ENCODE assay signal across 30 cellular contexts in the genomic region with DNA sequence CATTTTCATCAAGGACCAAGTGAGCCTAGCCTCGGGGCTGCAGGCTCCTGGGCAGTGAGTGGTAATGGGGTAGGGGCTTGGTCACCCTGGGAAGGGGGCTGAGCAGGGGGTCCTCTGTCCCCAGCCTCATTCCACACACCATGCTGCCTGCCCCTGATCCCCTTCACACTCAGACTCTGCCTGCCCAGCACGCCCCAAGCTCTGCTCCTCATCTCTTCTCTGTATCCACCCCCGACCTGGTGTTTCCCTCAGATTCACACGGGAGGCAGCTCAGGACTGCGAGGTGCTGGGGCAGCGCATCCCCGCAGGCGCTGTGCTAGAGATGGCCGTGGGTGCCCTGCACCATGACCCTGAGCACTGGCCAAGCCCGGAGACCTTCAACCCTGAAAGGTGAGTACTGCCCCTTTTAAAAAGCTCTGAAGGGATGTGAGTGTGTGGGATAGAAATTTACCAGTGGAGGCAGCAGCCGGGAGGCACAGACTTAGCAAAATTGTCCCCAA.
"Had no signal": no experiment of that assay in that cellular context is flagged by ENCODE, and none has a peak within 500 bp of the region (broad histone marks: within the 10 kb centered on the region; RNA-seq: fewer than 3 reads in every experiment).

No MANE protein-coding gene starts in this region.

- H3K9me3 ChIP-seq: lower lobe of right lung, neutrophil, right atrium auricular region, right lobe of liver, stomach, testis, thyroid gland, transverse colon, upper lobe of left lung had no signal

- H3K27me3 ChIP-seq: neutrophil, right atrium auricular region, right lobe of liver, stomach, testis, thyroid gland, transverse colon, upper lobe of left lung had no signal

- ATAC-seq: left cardiac atrium; left ventricle myocardium superior; right lobe of liver; stimulated activated naive B cell treated with anti-CD40 and anti-IgM and Interleukin-4, amounts not matched to agents 10 μg/mL and 1 μg/mL and 100 μg/mL, for 72 hours; stimulated activated naive CD8-positive, alpha-beta T cell treated with anti-CD3 and anti-CD28 coated beads, Interleukin-15, Interleukin-2, amounts not matched to agents 100 U/mL and 50 U/mL, for 24 hours had no signal

- DNase-seq: head of caudate nucleus; hippocampal formation; kidney glomerular epithelial cell; left cardiac atrium; left ventricle myocardium superior; lower lobe of right lung; mammary epithelial cell; mesenchymal stem cell; naive B cell; occipital lobe; stimulated activated CD4-positive, alpha-beta T cell treated with anti-CD3 and anti-CD28 coated beads, Interleukin-12 subunit alpha, Interleukin-12 subunit beta, amount 100 ng/mL, for 4 hours; stimulated activated CD4-positive, alpha-beta T cell treated with anti-CD3 and anti-CD28 coated beads, Interleukin-15, amount 100 ng/mL, for 24 hours; stimulated activated CD4-positive, alpha-beta T cell treated with anti-CD3 and anti-CD28 coated beads, Interleukin-2, amount 100 ng/mL, for 24 hours; stimulated activated CD4-positive, alpha-beta T cell treated with anti-CD3 and anti-CD28 coated beads, Interleukin-4, amount 100 ng/mL, for 1 hour; stimulated activated naive B cell treated with anti-CD40 and anti-IgM and Interleukin-4, amounts not matched to agents 10 μg/mL and 1 μg/mL and 100 μg/mL, for 72 hours; stimulated activated naive CD8-positive, alpha-beta T cell treated with anti-CD3 and anti-CD28 coated beads, Interleukin-15, Interleukin-2, amounts not matched to agents 100 U/mL and 50 U/mL, for 24 hours; stomach; testis; thyroid gland; transverse colon; upper lobe of left lung had no signal

- H3K4me3 ChIP-seq: lower lobe of right lung, right atrium auricular region, right lobe of liver, smooth muscle cell, stomach, testis, thyroid gland, transverse colon, upper lobe of left lung had no signal

- H3K9me3 Mint-ChIP-seq: mesothelial cell of epicardium; naive B cell; nephron; neural crest cell; stimulated activated naive B cell treated with anti-CD40 and anti-IgM and Interleukin-4, amounts not matched to agents 10 μg/mL and 1 μg/mL and 100 μg/mL, for 72 hours had no signal

- H3K27ac ChIP-seq: lower lobe of right lung, neutrophil, parathyroid adenoma, right atrium auricular region, right lobe of liver, stomach, testis, thyroid gland, transverse colon, upper lobe of left lung had no signal

- H3K27ac Mint-ChIP-seq: mesothelial cell of epicardium; nephron; progenitor cell of endocrine pancreas; stimulated activated naive B cell treated with anti-CD40 and anti-IgM and Interleukin-4, amounts not matched to agents 10 μg/mL and 1 μg/mL and 100 μg/mL, for 72 hours had no signal

- H3K36me3 ChIP-seq: right atrium auricular region, right lobe of liver, thyroid gland, transverse colon had no signal

- H3K27me3 Mint-ChIP-seq: stimulated activated naive B cell treated with anti-CD40 and anti-IgM and Interleukin-4, amounts not matched to agents 10 μg/mL and 1 μg/mL and 100 μg/mL, for 72 hours had no signal

- H3K4me1 ChIP-seq: lower lobe of right lung, parathyroid adenoma, right atrium auricular region, right lobe of liver, stomach, testis, thyroid gland, transverse colon, upper lobe of left lung had no signal

- H3K4me1 Mint-ChIP-seq: mesothelial cell of epicardium, nephron had no signal

- H3K36me3 Mint-ChIP-seq: mesothelial cell of epicardium, naive B cell had no signal

- H3K4me3 Mint-ChIP-seq: mesothelial cell of epicardium; naive B cell; nephron; neural crest cell; stimulated activated naive B cell treated with anti-CD40 and anti-IgM and Interleukin-4, amounts not matched to agents 10 μg/mL and 1 μg/mL and 100 μg/mL, for 72 hours had no signal
